Comparison of ENCODE assay signal across 17 cellular contexts in genomic region chr20:24935140-24935539, GRCh38. TPM values are rescaled to one million over a fixed set of nuclear protein-coding genes. Genes with fewer than 3 reads are reported as not detected.
DNase-seq lines count a peak whose midpoint lies in the region; ATAC-seq and TF ChIP-seq lines count a peak whose summit lies in the region.
"Had no signal": no experiment of that assay in that cellular context is flagged by ENCODE, and none has a peak within 500 bp of the region (broad histone marks: within the 10 kb centered on the region; RNA-seq: fewer than 3 reads in every experiment).

No MANE protein-coding gene starts in this region.

- peaks cover 12 to 35% (median 25%) of the 10 kb centered on the region in 4 donors for H3K4me1 Mint-ChIP-seq in CD4-positive, CD25-positive, alpha-beta regulatory T cell
- peaks cover 68% of the 10 kb centered on the region for H3K4me1 Mint-ChIP-seq in stimulated activated effector memory CD8-positive, alpha-beta T cell treated with anti-CD3 and anti-CD28 coated beads, Interleukin-12 subunit alpha, Interleukin-12 subunit beta, amount 100 ng/mL, for 72 hours
- peaks cover 24% of the 10 kb centered on the region for H3K4me1 Mint-ChIP-seq in CD4-positive, alpha-beta T cell (ENCODE audit: low read depth)
- H3K4me1 Mint-ChIP-seq: B cell had no signal

- intact Hi-C loops in colonic mucosa (cut with DNase I): no loop called here
- intact Hi-C loops in CD4-positive, alpha-beta T cell (cut with DNase I, micrococcal nuclease): no loop called here

- DNase-seq in CD4-positive, CD25-positive, alpha-beta regulatory T cell: no peak
- peak; percentile 11 for DNase-seq in colonic mucosa
- peak; percentile 7 for DNase-seq in mucosa of gallbladder (ENCODE audit: low spot score)
- peak in 1 of 2 donors; percentile 22 for DNase-seq in stimulated activated effector memory CD8-positive, alpha-beta T cell treated with anti-CD3 and anti-CD28 coated beads, Interleukin-12 subunit alpha, Interleukin-12 subunit beta, amount 100 ng/mL, for 72 hours (ENCODE audit: low spot score in 2 of 2)
- no peak for DNase-seq in CD4-positive, alpha-beta T cell
- no peak for DNase-seq in D341Med (ENCODE audit: low spot score)
- DNase-seq: C1 segment of cervical spinal cord, COR-L47, DMS53, GF-D8, H7, IMR-90 had no signal

- no peaks in the 10 kb centered on the region for H3K36me3 ChIP-seq in CD4-positive, CD25-positive, alpha-beta regulatory T cell (ENCODE audit: control insufficient read depth, insufficient read depth, low read length)
- H3K36me3 ChIP-seq in colonic mucosa: no peaks in the 10 kb centered on the region

- no peak overlapping the region for H3K9ac ChIP-seq in colonic mucosa (ENCODE audit: low read depth in 2 of 2, low read length in 2 of 2)

- no peaks in the 10 kb centered on the region for H3K27me3 ChIP-seq in CD4-positive, CD25-positive, alpha-beta regulatory T cell (ENCODE audit: control insufficient read depth, insufficient read depth, low read length)
- no peaks in the 10 kb centered on the region for H3K27me3 ChIP-seq in colonic mucosa
- H3K27me3 ChIP-seq in CD4-positive, alpha-beta T cell (ENCODE audit: control insufficient read depth, insufficient read depth, low read length): no peaks in the 10 kb centered on the region

- H3K4me3 Mint-ChIP-seq in CD4-positive, CD25-positive, alpha-beta regulatory T cell: no peak overlapping the region
- H3K4me3 Mint-ChIP-seq in stimulated activated effector memory CD8-positive, alpha-beta T cell treated with anti-CD3 and anti-CD28 coated beads, Interleukin-12 subunit alpha, Interleukin-12 subunit beta, amount 100 ng/mL, for 72 hours: no peak overlapping the region
- H3K4me3 Mint-ChIP-seq in CD4-positive, alpha-beta T cell: no peak overlapping the region
- H3K4me3 Mint-ChIP-seq: B cell; CD8-positive, alpha-beta T cell; GM23338 had no signal

- H3K36me3 Mint-ChIP-seq in CD4-positive, CD25-positive, alpha-beta regulatory T cell: no peaks in the 10 kb centered on the region
- no peaks in the 10 kb centered on the region for H3K36me3 Mint-ChIP-seq in stimulated activated effector memory CD8-positive, alpha-beta T cell treated with anti-CD3 and anti-CD28 coated beads, Interleukin-12 subunit alpha, Interleukin-12 subunit beta, amount 100 ng/mL, for 72 hours
- H3K36me3 Mint-ChIP-seq in CD4-positive, alpha-beta T cell (ENCODE audit: low read depth): no peaks in the 10 kb centered on the region
- H3K36me3 Mint-ChIP-seq: CD8-positive, alpha-beta T cell had no signal

- H3K9me3 Mint-ChIP-seq in CD4-positive, CD25-positive, alpha-beta regulatory T cell: peaks cover 0 to 2% (median 0%) of the 10 kb centered on the region in 7 donors
- no peaks in the 10 kb centered on the region for H3K9me3 Mint-ChIP-seq in stimulated activated effector memory CD8-positive, alpha-beta T cell treated with anti-CD3 and anti-CD28 coated beads, Interleukin-12 subunit alpha, Interleukin-12 subunit beta, amount 100 ng/mL, for 72 hours
- no peaks in the 10 kb centered on the region for H3K9me3 Mint-ChIP-seq in CD4-positive, alpha-beta T cell

- POLR2A ChIA-PET in CD4-positive, alpha-beta T cell (lab: Charles Lee): no interaction called here

- no peak for TF ChIP-seq CTCF in colonic mucosa (IDR thresholded peaks at IDR 0.05)
- TF ChIP-seq CTCF in CD4-positive, alpha-beta T cell (IDR thresholded peaks at IDR 0.05): no peak

- H3K27ac ChIP-seq in CD4-positive, CD25-positive, alpha-beta regulatory T cell (ENCODE audit: insufficient read depth, low read length, poor library complexity, severe bottlenecking): no peak overlapping the region
- no peak overlapping the region for H3K27ac ChIP-seq in colonic mucosa
- no peak overlapping the region for H3K27ac ChIP-seq in CD4-positive, alpha-beta T cell (ENCODE audit: low read depth, low read length)

- no peak for ATAC-seq in CD4-positive, CD25-positive, alpha-beta regulatory T cell (ENCODE audit: low read depth in 2 of 2)
- no peak for ATAC-seq in stimulated activated effector memory CD8-positive, alpha-beta T cell treated with anti-CD3 and anti-CD28 coated beads, Interleukin-12 subunit alpha, Interleukin-12 subunit beta, amount 100 ng/mL, for 72 hours
- ATAC-seq in CD4-positive, alpha-beta T cell (ENCODE audit: poor library complexity): no peak
- no peak for ATAC-seq in GM21717 (IDR thresholded peaks at IDR 0.05; ENCODE audit: unreplicated experiment)
- ATAC-seq: CD8-positive, alpha-beta T cell; GM23338 had no signal

- peaks cover 21% of the 10 kb centered on the region for H3K4me1 ChIP-seq in CD4-positive, CD25-positive, alpha-beta regulatory T cell (ENCODE audit: control insufficient read depth, insufficient read depth, low read length, poor library complexity, severe bottlenecking)
- peaks cover 5% of the 10 kb centered on the region for H3K4me1 ChIP-seq in colonic mucosa

- H3K27ac Mint-ChIP-seq in CD4-positive, CD25-positive, alpha-beta regulatory T cell: peak overlapping the region in 2 of 3 donors; percentile 20 to 47
- H3K27ac Mint-ChIP-seq in stimulated activated effector memory CD8-positive, alpha-beta T cell treated with anti-CD3 and anti-CD28 coated beads, Interleukin-12 subunit alpha, Interleukin-12 subunit beta, amount 100 ng/mL, for 72 hours: peak overlapping the region; percentile 85
- no peak overlapping the region for H3K27ac Mint-ChIP-seq in CD4-positive, alpha-beta T cell
- H3K27ac Mint-ChIP-seq: B cell; CD8-positive, alpha-beta T cell; GM23338 had no signal

- H3K27me3 Mint-ChIP-seq in CD4-positive, CD25-positive, alpha-beta regulatory T cell: no peaks in the 10 kb centered on the region
- H3K27me3 Mint-ChIP-seq in CD4-positive, alpha-beta T cell: no peaks in the 10 kb centered on the region

- H3K9me3 ChIP-seq in CD4-positive, CD25-positive, alpha-beta regulatory T cell (ENCODE audit: control insufficient read depth in 2 of 2, low read length in 2 of 2): no peaks in the 10 kb centered on the region
- H3K9me3 ChIP-seq in colonic mucosa: no peaks in the 10 kb centered on the region
- no peaks in the 10 kb centered on the region for H3K9me3 ChIP-seq in CD4-positive, alpha-beta T cell (ENCODE audit: control insufficient read depth, low read length)

- H3K4me3 ChIP-seq in CD4-positive, CD25-positive, alpha-beta regulatory T cell (ENCODE audit: low read depth, low read length): no peak overlapping the region
- H3K4me3 ChIP-seq in colonic mucosa: no peak overlapping the region
- H3K4me3 ChIP-seq: GM23338 had no signal

- CTCF ChIA-PET in CD4-positive, alpha-beta T cell (lab: Charles Lee): no interaction called here

RNA-seq across cellular contexts. Expression of gene CST7, which starts 13.9 kb away (rescaled TPM):
- total RNA-seq in CD4-positive, CD25-positive, alpha-beta regulatory T cell: 30.7 TPM
- 100 to 1,000 TPM in 3 of 4 donors, 10 to 100 TPM in 1; 56.7 to 208 (median 161) TPM for polyA plus RNA-seq in CD4-positive, CD25-positive, alpha-beta regulatory T cell
- total RNA-seq in colonic mucosa: 1 to 10 TPM in 1 of 2 donors, under 1 TPM in 1; 0.47 to 1.1 TPM
- 4.3 TPM for total RNA-seq in mucosa of gallbladder
- 1 to 10 TPM; 3.2 to 4.4 TPM for total RNA-seq in CD4-positive, alpha-beta T cell
- total RNA-seq: GM23338, H7, HT-29, IMR-90 had no signal
- polyA plus RNA-seq: GM23338, IMR-90 had no signal

RNA-seq across cellular contexts. Expression of gene APMAP, which starts 57.4 kb away (rescaled TPM):
- 28.2 TPM for total RNA-seq in CD4-positive, CD25-positive, alpha-beta regulatory T cell
- 10 to 100 TPM; 68.4 to 83.2 (median 72.4) TPM for polyA plus RNA-seq in CD4-positive, CD25-positive, alpha-beta regulatory T cell
- total RNA-seq in colonic mucosa (10 to 100 TPM; 43.9 to 63.3 TPM), mucosa of gallbladder (68.8 TPM)
- total RNA-seq in CD4-positive, alpha-beta T cell: 10 to 100 TPM in 1 of 2 experiments, 1 to 10 TPM in 1; 9.5 to 11.3 TPM

Comparison
In these comparisons a context has a peak if more than half of its experiments do, and no peak if none do; other contexts are left out.
1. DNase-seq: peak in colonic mucosa (single experiment) and mucosa of gallbladder (single experiment); none in CD4-positive, CD25-positive, alpha-beta regulatory T cell (0 of 3), CD4-positive, alpha-beta T cell (0 of 10) and D341Med (single experiment).